1 cellular context compared by ENCODE assay signal in genomic region chr6:139407718-139408222, GRCh38.
A peak's percentile ranks its signal among the peaks of the same experiment; 100 is the strongest.
TF ChIP-seq lines count a peak whose summit lies in the region.

No MANE protein-coding gene starts in this region.

TF ChIP-seq in IMR-90, 13 proteins besides CTCF, POLR2A, EP300 and RAD21:
- TF ChIP-seq RCOR1 (IDR thresholded peaks at IDR 0.05; ENCODE audit: insufficient replicate concordance, low read length) (no peak), SMC3 (IDR thresholded peaks at IDR 0.05; ENCODE audit: low read depth, low read length) (no peak), MXI1 (IDR thresholded peaks at IDR 0.05; ENCODE audit: borderline replicate concordance, low read depth, low read length) (no peak), CEBPB (IDR thresholded peaks at IDR 0.05; ENCODE audit: low read depth, low read length) (peak; percentile 96), NFE2L2 (IDR thresholded peaks at IDR 0.05; ENCODE audit: low read depth, low read length) (peak; percentile 6; the same call in 1 of the 2 replicates), CHD1 (IDR thresholded peaks at IDR 0.05; ENCODE audit: low read depth, low read length) (no peak), BHLHE40 (IDR thresholded peaks at IDR 0.05; ENCODE audit: low read depth, low read length) (no peak), ELK1 (IDR thresholded peaks at IDR 0.05; ENCODE audit: borderline replicate concordance, low read depth, low read length) (no peak), MAFK (IDR thresholded peaks at IDR 0.05; ENCODE audit: low read depth, low read length) (no peak), MAZ (IDR thresholded peaks at IDR 0.05; ENCODE audit: borderline replicate concordance, low read depth, low read length) (no peak), RFX5 (IDR thresholded peaks at IDR 0.05; ENCODE audit: low read depth, low read length) (no peak)
